Comparison of ENCODE assay signal across 8 cellular contexts in genomic region chr17:81429353-81429774, GRCh38. TPM values are rescaled to one million over a fixed set of nuclear protein-coding genes. Genes with fewer than 3 reads are reported as not detected.
A peak's percentile ranks its signal among the peaks of the same experiment; 100 is the strongest.
DNase-seq lines count a peak whose midpoint lies in the region; ATAC-seq and TF ChIP-seq lines count a peak whose summit lies in the region.

No MANE protein-coding gene starts in this region.

- H3K27ac ChIP-seq in body of pancreas (peak overlapping the region in 3 of 4 donors; percentile 34 to 82 (median 53)), left lung (no peak overlapping the region), trophoblast cell (ENCODE audit: low read depth, low read length) (no peak overlapping the region)

- H3K4me1 ChIP-seq in body of pancreas (peaks cover 68% of the 10 kb centered on the region), left lung (peaks cover 28 to 47% of the 10 kb centered on the region in 2 donors), trophoblast cell (ENCODE audit: control insufficient read depth in 1 of 2, insufficient read depth in 2 of 2, low read length in 2 of 2) (no peaks in the 10 kb centered on the region)

- BruUV-seq in Calu3 (replicated peaks; lab: Mats Ljungman, UMichigan), result no TSS peak

- no peak for TF ChIP-seq POLR2A in body of pancreas (IDR thresholded peaks at IDR 0.05)

- H4K8ac ChIP-seq in trophoblast cell (ENCODE audit: low read depth, low read length), result no peak overlapping the region

- H3K36me3 ChIP-seq in body of pancreas (replicated peaks in 1 of 2; ENCODE audit: insufficient read depth in 1 of 2, low read depth in 2 of 2), result no peaks in the 10 kb centered on the region
- no peaks in the 10 kb centered on the region for H3K36me3 ChIP-seq in left lung
- no peaks in the 10 kb centered on the region for H3K36me3 ChIP-seq in trophoblast cell (ENCODE audit: control insufficient read depth in 1 of 2, insufficient read depth in 2 of 2, low read length in 2 of 2)

- TF ChIP-seq CTCF in Calu3 (IDR thresholded peaks at IDR 0.05; ENCODE audit: unreplicated experiment) (no peak), body of pancreas (IDR thresholded peaks at IDR 0.05) (peak in 1 of 7 experiments; percentile 1), left lung (IDR thresholded peaks at IDR 0.05) (no peak), WTC11 (IDR thresholded peaks at IDR 0.05) (no peak)

- no peak overlapping the region for H3K4ac ChIP-seq in trophoblast cell (ENCODE audit: low read depth, low read length)

- H3K14ac ChIP-seq in trophoblast cell (ENCODE audit: low read length), result no peak overlapping the region

- ATAC-seq in body of pancreas (peak; percentile 68), left lung (peak; percentile 75), GM21723 (IDR thresholded peaks at IDR 0.05; ENCODE audit: unreplicated experiment) (no peak), WTC11 (no peak)

- no peak overlapping the region for H2BK5ac ChIP-seq in trophoblast cell (ENCODE audit: low read depth, low read length, poor library complexity)

- H3K4me2 ChIP-seq in trophoblast cell (ENCODE audit: low read length), result no peak overlapping the region

- CTCF ChIA-PET in Calu3 (lab: Charles Lee), result interaction anchor here (0.6 to 2.5 kb wide), 6 partner anchors 11 to 119 kb away, joined by 3 to 15 read pairs (median 6); partner anchors contain the start of gene BAHCC1
- CTCF ChIA-PET in WTC11 (lab: Charles Lee), result interaction anchor here (0.7 to 4.7 kb wide), 11 partner anchors 12 to 174 kb away, joined by 3 to 45 read pairs (median 6); no protein-coding TSS in a partner anchor

- 1% methylated on average over 20 of the region's 22 CpGs; no CpG with 5 or more reads in 1 of the 2 donors for WGBS in body of pancreas, 2 donors
- no CpG with 5 or more reads among the region's 22 CpGs for WGBS in trophoblast cell (ENCODE audit: extremely low coverage, insufficient coverage, insufficient read length)

- no peak overlapping the region for H3K4me3 ChIP-seq in body of pancreas
- H3K4me3 ChIP-seq in left lung, result no peak overlapping the region
- no peak overlapping the region for H3K4me3 ChIP-seq in trophoblast cell (ENCODE audit: low read depth, low read length)

- POLR2A ChIA-PET in WTC11 (lab: Charles Lee), result no interaction called here

- H3K79me2 ChIP-seq in trophoblast cell (ENCODE audit: control insufficient read depth, insufficient read depth, low read length, poor library complexity), result no peaks in the 10 kb centered on the region

- no peak overlapping the region for H3K18ac ChIP-seq in trophoblast cell (ENCODE audit: low read length)

- H3K9ac ChIP-seq in trophoblast cell (ENCODE audit: low read length), result no peak overlapping the region

- no peaks in the 10 kb centered on the region for H3K79me1 ChIP-seq in trophoblast cell (ENCODE audit: low read length)

- no peak overlapping the region for H4K12ac ChIP-seq in trophoblast cell (ENCODE audit: low read depth, low read length)

- H3K9me3 ChIP-seq in body of pancreas (no peaks in the 10 kb centered on the region), left lung (no peaks in the 10 kb centered on the region), trophoblast cell (ENCODE audit: insufficient read depth, low read depth, low read length) (peaks cover 12% of the 10 kb centered on the region)

- no peaks in the 10 kb centered on the region for H3K36me3 Mint-ChIP-seq in Calu3 (ENCODE audit: insufficient read depth, unreplicated experiment)
- H3K36me3 Mint-ChIP-seq in WTC11, result no peaks in the 10 kb centered on the region

- no peak overlapping the region for H2AK5ac ChIP-seq in trophoblast cell (ENCODE audit: low read length)

- no peak overlapping the region for H2AFZ ChIP-seq in trophoblast cell (ENCODE audit: insufficient read depth, low read length, poor library complexity)

- H2BK120ac ChIP-seq in trophoblast cell (ENCODE audit: insufficient read depth, low read length, poor library complexity), result no peak overlapping the region

- no peak overlapping the region for H3K4me3 Mint-ChIP-seq in Calu3 (ENCODE audit: low read depth, unreplicated experiment)
- no peak overlapping the region for H3K4me3 Mint-ChIP-seq in WTC11

- DNase-seq in Calu3, result peak; percentile 88
- peak; percentile 86 for DNase-seq in NCI-H1694 treated with DMSO at 0.1 percent for 48 hours (lab: John Stamatoyannopoulos, UW)
- DNase-seq in body of pancreas, result peak; percentile 90 to 94 (median 92)
- DNase-seq in left lung, result peak; percentile 69 to 91
- no peak for DNase-seq in NCI-H146 treated with DMSO at 0.1 percent for 48 hours (lab: John Stamatoyannopoulos, UW; ENCODE audit: unreplicated experiment)
- no peak for DNase-seq in WTC11 (ENCODE audit: low spot score)
- DNase-seq in trophoblast cell, result no peak

- intact Hi-C loops in Calu3 (cut with micrococcal nuclease; ENCODE audit: unreplicated experiment), result no loop called here
- intact Hi-C loops in body of pancreas (cut with DNase I), result no loop called here
- intact Hi-C loops in left lung (cut with DNase I), result no loop called here

- H3K23ac ChIP-seq in trophoblast cell (ENCODE audit: low read length), result no peak overlapping the region

- H3K27me3 ChIP-seq in body of pancreas, result no peaks in the 10 kb centered on the region
- H3K27me3 ChIP-seq in left lung, result peaks cover 0 to 43% of the 10 kb centered on the region in 2 donors
- H3K27me3 ChIP-seq in trophoblast cell (ENCODE audit: insufficient read depth, low read length), result no peaks in the 10 kb centered on the region

- H4K91ac ChIP-seq in trophoblast cell (ENCODE audit: low read depth, low read length), result no peak overlapping the region

- peaks cover 32% of the 10 kb centered on the region for H3K27me3 Mint-ChIP-seq in Calu3 (ENCODE audit: unreplicated experiment)
- no peaks in the 10 kb centered on the region for H3K27me3 Mint-ChIP-seq in WTC11 (ENCODE audit: low read depth)

- no peak overlapping the region for H2BK12ac ChIP-seq in trophoblast cell (ENCODE audit: low read length)

- H3K4me1 Mint-ChIP-seq in Calu3 (ENCODE audit: low read depth, unreplicated experiment) (no peaks in the 10 kb centered on the region), WTC11 (no peaks in the 10 kb centered on the region)

- H3K27ac Mint-ChIP-seq in Calu3 (ENCODE audit: unreplicated experiment), result no peak overlapping the region
- no peak overlapping the region for H3K27ac Mint-ChIP-seq in WTC11

- H3K9me3 Mint-ChIP-seq in Calu3 (ENCODE audit: low read depth, unreplicated experiment), result no peaks in the 10 kb centered on the region
- no peaks in the 10 kb centered on the region for H3K9me3 Mint-ChIP-seq in WTC11

TF ChIP-seq in WTC11, 78 proteins besides CTCF, POLR2A, EP300 and RAD21 (continues in another document):
- TF ChIP-seq CBFB (CRISPR knock-in tag; IDR thresholded peaks at IDR 0.05; ENCODE audit: low read depth) (no peak), MXD4 (CRISPR knock-in tag; IDR thresholded peaks at IDR 0.05; ENCODE audit: borderline replicate concordance) (no peak), STAT6 (CRISPR knock-in tag; conservative IDR thresholded peaks at IDR 0.05; ENCODE audit: low read depth) (no peak), ZNF396 (CRISPR knock-in tag; IDR thresholded peaks at IDR 0.05; ENCODE audit: borderline replicate concordance) (no peak), ZNF263 (CRISPR knock-in tag; IDR thresholded peaks at IDR 0.05; ENCODE audit: low read depth) (no peak), OVOL2 (CRISPR knock-in tag; IDR thresholded peaks at IDR 0.05; ENCODE audit: borderline replicate concordance) (no peak), CREM (CRISPR knock-in tag; IDR thresholded peaks at IDR 0.05) (no peak), TCF7 (CRISPR knock-in tag; IDR thresholded peaks at IDR 0.05; ENCODE audit: low read depth) (no peak), ZNF425 (CRISPR knock-in tag; conservative IDR thresholded peaks at IDR 0.05) (no peak)

RNA-seq across cellular contexts. Expression of gene BAHCC1, which starts 34.1 kb away (rescaled TPM):
- 0.17 and 0.27 TPM in 2 replicates for total RNA-seq in Calu3 (2022)
- total RNA-seq in body of pancreas, result 10 to 100 TPM in 1 of 2 donors, 1 to 10 TPM in 1; 5.7 to 14.8 TPM
- 10 to 100 TPM; 13.6 to 19.8 TPM for total RNA-seq in left lung
- 17.1 to 29.8 TPM (median 21.5 TPM) in 3 replicates for total RNA-seq in WTC11 (2021)
- 2.8 and 3.1 TPM in 2 replicates for polyA plus RNA-seq in trophoblast cell (2013)

Comparison
In these comparisons a context has a peak if more than half of its experiments do, and no peak if none do; other contexts are left out.
1. DNase-seq: peak in Calu3 (single experiment), NCI-H1694 treated with DMSO at 0.1 percent for 48 hours (single experiment), body of pancreas (4 of 4) and left lung (2 of 2); none in NCI-H146 treated with DMSO at 0.1 percent for 48 hours (single experiment), WTC11 (single experiment) and trophoblast cell (0 of 2).
2. ATAC-seq: peak in body of pancreas (single experiment) and left lung (single experiment); none in GM21723 (single experiment) and WTC11 (single experiment).
3. H3K27ac ChIP-seq: peak in body of pancreas (3 of 4); none in left lung (0 of 2) and trophoblast cell (single experiment).